Comparison of ENCODE assay signal across 9 cellular contexts in genomic region chr4:81473664-81474265, GRCh38. TPM values are rescaled to one million over a fixed set of nuclear protein-coding genes. Genes with fewer than 3 reads are reported as not detected.
A peak's percentile ranks its signal among the peaks of the same experiment; 100 is the strongest.
DNase-seq lines count a peak whose midpoint lies in the region; TF ChIP-seq lines count a peak whose summit lies in the region.
"Not testable (repeated sequence)": the region's sequence is repeated elsewhere in the genome, so short reads cannot be mapped to it uniquely, and the experiment has no call there.
"Had no signal": no experiment of that assay in that cellular context is flagged by ENCODE, and none has a peak within 500 bp of the region (broad histone marks: within the 10 kb centered on the region; RNA-seq: fewer than 3 reads in every experiment).

No MANE protein-coding gene starts in this region.

- peaks cover 29% of the 10 kb centered on the region for H3K4me1 ChIP-seq in KMS-11 (ENCODE audit: low read depth, poor library complexity, severe bottlenecking)
- not testable (repeated sequence) for H3K4me1 ChIP-seq in mesendoderm (ENCODE audit: control insufficient read depth, low read depth, low read length)

- H3K9ac ChIP-seq in KMS-11; mesendoderm (ENCODE audit: low read length): not testable (repeated sequence)

- H3K18ac ChIP-seq in mesendoderm (ENCODE audit: low read length): not testable (repeated sequence)

- TF ChIP-seq CTCF in KMS-11 (conservative IDR thresholded peaks at IDR 0.05; ENCODE audit: low read depth, low read length); astrocyte of the spinal cord (IDR thresholded peaks at IDR 0.05; ENCODE audit: low read depth, low read length): not testable (repeated sequence)

- not testable (repeated sequence) for H3K27me3 ChIP-seq in KMS-11 (ENCODE audit: insufficient read depth, low read depth); mesendoderm (ENCODE audit: insufficient read depth, low read length, poor library complexity)

- peaks cover 28% of the 10 kb centered on the region for H3K79me2 ChIP-seq in KMS-11 (ENCODE audit: insufficient read depth, low read depth)
- peaks cover 22% of the 10 kb centered on the region for H3K79me2 ChIP-seq in mesendoderm (ENCODE audit: control insufficient read depth, insufficient read depth, low read length)

- in situ Hi-C loops in astrocyte of the spinal cord (cut with HindIII; ENCODE audit: low sequenced_read_pairs): not testable (repeated sequence)

- DNase-seq in DMS79 treated with DMSO at 0.1 percent for 48 hours (lab: John Stamatoyannopoulos, UW) (peak; percentile 10), NCI-H510A (lab: John Stamatoyannopoulos, UW) (peak; percentile 35), astrocyte of the spinal cord (ENCODE audit: low read depth, low spot score) (peak; percentile 22), ecto neural progenitor cell (ENCODE audit: low spot score) (peak; percentile 49), islet precursor cell (peak; percentile 58), mesendoderm (peak; percentile 68), stromal cell of bone marrow (ENCODE audit: low read depth) (peak; percentile 68)

- peak overlapping the region; percentile 22 for H2AK5ac ChIP-seq in mesendoderm (ENCODE audit: low read length)

- not testable (repeated sequence) for H2BK5ac ChIP-seq in mesendoderm (ENCODE audit: low read length)

- H3K4me2 ChIP-seq in KMS-11: peak overlapping the region; percentile 51; the same call in 1 of the 2 replicates
- not testable (repeated sequence) for H3K4me2 ChIP-seq in mesendoderm (ENCODE audit: low read length)

- not testable (repeated sequence) for H3K23ac ChIP-seq in mesendoderm (ENCODE audit: low read length)

- H4K8ac ChIP-seq in mesendoderm (ENCODE audit: low read depth, low read length): not testable (repeated sequence)

- not testable (repeated sequence) for H2BK15ac ChIP-seq in mesendoderm (replicated peaks; ENCODE audit: low read depth)

- not testable (repeated sequence) for H3K4ac ChIP-seq in mesendoderm (ENCODE audit: low read depth, low read length)

- H3K36me3 ChIP-seq in KMS-11 (ENCODE audit: insufficient read depth); mesendoderm (ENCODE audit: control insufficient read depth, insufficient read depth, low read length): not testable (repeated sequence)

- H3K79me1 ChIP-seq in mesendoderm (ENCODE audit: low read length): not testable (repeated sequence)

- H2BK120ac ChIP-seq in mesendoderm (ENCODE audit: low read depth, low read length): not testable (repeated sequence)

- H3K56ac ChIP-seq in mesendoderm (ENCODE audit: low read length): peak overlapping the region; percentile 42

- not testable (repeated sequence) for H3K27ac ChIP-seq in KMS-11; mesendoderm (ENCODE audit: low read depth, low read length)

- not testable (repeated sequence) for H4K5ac ChIP-seq in mesendoderm (ENCODE audit: low read length)

- not testable (repeated sequence) for H3K4me3 ChIP-seq in KMS-11 (IDR thresholded peaks at IDR 0.05; ENCODE audit: insufficient read depth, low read depth, low read length); astrocyte of the spinal cord (ENCODE audit: low read depth, low read length); mesendoderm (ENCODE audit: low read length)

- no CpG with 5 or more reads among the region's 13 CpGs for WGBS in mesendoderm (ENCODE audit: extremely low coverage, insufficient coverage, low lambda C conversion rate)

- not testable (repeated sequence) for H2AFZ ChIP-seq in KMS-11 (ENCODE audit: low read depth)

- not testable (repeated sequence) for H4K20me1 ChIP-seq in KMS-11 (ENCODE audit: insufficient read depth)

RNA-seq across cellular contexts. Expression of gene RASGEF1B, which starts 2.1 kb away (rescaled TPM):
- polyA plus RNA-seq in mesendoderm (2013, experiment 1 of 2): 20.7 TPM
- 20.8 TPM for polyA plus RNA-seq in mesendoderm (2013, experiment 2 of 2)
- polyA plus RNA-seq: AG04450 had no signal

Comparison
In these comparisons a context has a peak if more than half of its experiments do, and no peak if none do; other contexts are left out.
1. DNase-seq: peak in every context shown above with its lines; median percentile 68 in mesendoderm; 68 in stromal cell of bone marrow; 58 in islet precursor cell; 49 in ecto neural progenitor cell; 35 in NCI-H510A; 22 in astrocyte of the spinal cord; 10 in DMS79 treated with DMSO at 0.1 percent for 48 hours.